Comparison of ENCODE assay signal across 8 cellular contexts in the genomic region with DNA sequence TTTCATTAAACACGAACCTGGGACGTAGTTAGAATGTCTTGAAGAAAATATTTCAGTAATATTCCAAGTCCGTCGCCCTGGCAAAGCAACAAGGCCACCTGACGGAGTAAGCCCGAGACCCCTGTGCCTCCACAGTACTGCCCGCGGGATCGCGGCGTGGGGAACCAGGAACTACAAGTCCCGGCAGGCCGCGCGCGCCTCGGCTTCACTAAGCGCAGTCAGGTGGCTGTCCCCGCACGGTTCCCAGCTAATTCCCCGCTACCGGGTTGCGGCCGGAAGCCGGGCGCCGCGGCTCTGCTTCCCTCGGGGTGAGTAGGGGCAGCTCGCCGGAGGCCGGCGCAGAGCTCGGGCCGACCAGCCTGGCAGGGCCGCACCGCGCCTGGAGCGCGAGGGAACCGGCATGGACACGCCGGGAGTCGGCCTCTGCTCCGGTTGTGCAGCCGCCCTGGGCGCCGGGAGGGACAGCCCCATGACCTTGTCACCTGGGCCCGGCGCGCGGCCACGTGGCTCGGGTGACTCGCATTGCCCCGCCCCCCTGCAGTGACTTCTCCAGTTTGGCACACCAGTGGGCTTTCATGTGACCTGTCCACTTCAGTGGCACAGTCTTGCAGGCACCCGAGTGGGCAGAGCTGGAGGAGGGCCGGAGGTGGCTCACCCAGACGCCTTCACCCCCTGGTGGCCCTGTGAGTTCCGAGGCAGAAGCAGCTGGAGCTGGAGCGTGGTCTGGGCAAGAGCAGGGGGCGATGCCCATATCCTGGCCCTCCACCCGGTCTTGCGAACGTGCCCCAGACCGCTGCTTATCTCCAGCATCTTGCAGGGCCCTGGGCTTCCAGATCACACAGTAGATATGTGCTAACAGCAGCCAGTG. TPM values are rescaled to one million over a fixed set of nuclear protein-coding genes. Genes with fewer than 3 reads are reported as not detected.
DNase-seq lines count a peak whose midpoint lies in the region; ATAC-seq and TF ChIP-seq lines count a peak whose summit lies in the region.

A gene with protein sequence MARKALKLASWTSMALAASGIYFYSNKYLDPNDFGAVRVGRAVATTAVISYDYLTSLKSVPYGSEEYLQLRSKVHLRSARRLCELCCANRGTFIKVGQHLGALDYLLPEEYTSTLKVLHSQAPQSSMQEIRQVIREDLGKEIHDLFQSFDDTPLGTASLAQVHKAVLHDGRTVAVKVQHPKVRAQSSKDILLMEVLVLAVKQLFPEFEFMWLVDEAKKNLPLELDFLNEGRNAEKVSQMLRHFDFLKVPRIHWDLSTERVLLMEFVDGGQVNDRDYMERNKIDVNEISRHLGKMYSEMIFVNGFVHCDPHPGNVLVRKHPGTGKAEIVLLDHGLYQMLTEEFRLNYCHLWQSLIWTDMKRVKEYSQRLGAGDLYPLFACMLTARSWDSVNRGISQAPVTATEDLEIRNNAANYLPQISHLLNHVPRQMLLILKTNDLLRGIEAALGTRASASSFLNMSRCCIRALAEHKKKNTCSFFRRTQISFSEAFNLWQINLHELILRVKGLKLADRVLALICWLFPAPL (plus strand): TSS at position 247 of the 868 bp plus-strand sequence. CDS start 18,870 bp downstream, outside the sequence.

- no peaks in the 10 kb centered on the region for H3K27me3 ChIP-seq in right lobe of liver

- DNase-seq in CD1c-positive myeloid dendritic cell (ENCODE audit: extremely low spot score) (peak; percentile 91), NCI-H526 treated with DMSO at 0.1 percent for 48 hours (lab: John Stamatoyannopoulos, UW) (peak; percentile 55), dermis blood vessel endothelial cell (peak; percentile 85), right lobe of liver (peak; percentile 94 to 95 (median 94))
- DNase-seq in activated CD4-positive, alpha-beta T cell treated with anti-CD3 and anti-CD28 coated beads, Interleukin-2, amount 50 U/mL, for 4 hours: peak; percentile 82 to 83
- DNase-seq in stimulated activated CD4-positive, alpha-beta T cell treated with anti-CD3 and anti-CD28 coated beads, Interleukin-4, amount 100 ng/mL, for 4 hours: peak; percentile 86

- intact Hi-C loops in right lobe of liver (cut with DNase I): no loop called here

- H3K27ac ChIP-seq in right lobe of liver: peak within 1 kb of the TSS; percentile 73 to 92 (median 84)

- peak in 2 of 4 donors; percentile 20 to 27 for TF ChIP-seq CTCF in right lobe of liver (IDR thresholded peaks at IDR 0.05)

- TF ChIP-seq POLR2A in right lobe of liver (IDR thresholded peaks at IDR 0.05): peak; percentile 85

- H3K4me3 ChIP-seq in right lobe of liver: peak within 1 kb of the TSS; percentile 69 to 96 (median 96)

- WGBS in right lobe of liver (ENCODE audit: insufficient coverage, low coverage, low lambda C conversion rate, missing lambda C conversion rate): 0% methylated on average over 11 of the region's 66 CpGs

- no peaks in the 10 kb centered on the region for H3K4me1 ChIP-seq in right lobe of liver

- H3K9me3 ChIP-seq in right lobe of liver: no peaks in the 10 kb centered on the region

- peak; percentile 93 for ATAC-seq in GM19351 (IDR thresholded peaks at IDR 0.05; ENCODE audit: unreplicated experiment)
- peak; percentile 93 for ATAC-seq in HG03520 (IDR thresholded peaks at IDR 0.05; ENCODE audit: unreplicated experiment)
- ATAC-seq in right lobe of liver: peak; percentile 92 to 97 (median 96)

- H3K36me3 ChIP-seq in right lobe of liver: no peaks in the 10 kb centered on the region

RNA-seq across cellular contexts. Expression of the gene that starts here (rescaled TPM):
- 4.9 and 5.6 TPM in 2 replicates for total RNA-seq in dermis blood vessel endothelial cell
- 1 to 10 TPM; 3.7 to 6.0 (median 5.1) TPM for total RNA-seq in right lobe of liver

Comparison
In these comparisons a context has a peak if more than half of its experiments do, and no peak if none do; other contexts are left out.
1. Peak in every context shown above with its lines: DNase-seq, ATAC-seq, H3K4me3 ChIP-seq and H3K27ac ChIP-seq.